In genomic region chr3:9901967-9902366, GRCh38 we compare ENCODE assay signal across 10 cellular contexts.
DNase-seq lines count a peak whose midpoint lies in the region; ATAC-seq and TF ChIP-seq lines count a peak whose summit lies in the region.
"Had no signal": no experiment of that assay in that cellular context is flagged by ENCODE, and none has a peak within 500 bp of the region (broad histone marks: within the 10 kb centered on the region; RNA-seq: fewer than 3 reads in every experiment).

No MANE protein-coding gene starts in this region.

- no peaks in the 10 kb centered on the region for H3K27me3 ChIP-seq in HL-60 (ENCODE audit: insufficient read depth, poor library complexity, severe bottlenecking)

- H3K9me3 Mint-ChIP-seq in central memory CD8-positive, alpha-beta T cell = no peaks in the 10 kb centered on the region

- TF ChIP-seq CTCF in HL-60 (IDR thresholded peaks at IDR 0.05; ENCODE audit: insufficient read depth, low read length) = no peak

- peak overlapping the region; percentile 47 for H3K27ac ChIP-seq in HL-60 (replicated peaks)

- peaks cover 27% of the 10 kb centered on the region for H3K4me1 Mint-ChIP-seq in central memory CD8-positive, alpha-beta T cell

- no peak overlapping the region for H3K4me3 ChIP-seq in HL-60 (replicated peaks; ENCODE audit: insufficient read depth, low read length)

- H3K27me3 Mint-ChIP-seq in central memory CD8-positive, alpha-beta T cell = no peaks in the 10 kb centered on the region
- H3K27me3 Mint-ChIP-seq: progenitor cell of endocrine pancreas had no signal

- peaks cover 2% of the 10 kb centered on the region for H3K36me3 Mint-ChIP-seq in central memory CD8-positive, alpha-beta T cell (ENCODE audit: insufficient read depth)

- DNase-seq in HL-60 (ENCODE audit: low read depth in 1 of 2, low spot score in 1 of 2) = peak; percentile 71 to 76
- peak; percentile 13 for DNase-seq in T-helper 9 cell
- no peak for DNase-seq in central memory CD8-positive, alpha-beta T cell (ENCODE audit: low spot score in 2 of 2)
- peak; percentile 55 for DNase-seq in stimulated activated CD8-positive, alpha-beta memory T cell treated with anti-CD3 and anti-CD28 coated beads, Interleukin-4, amount 100 ng/mL, for 48 hours
- no peak for DNase-seq in NOMO-1 (lab: John Stamatoyannopoulos, UW; ENCODE audit: unreplicated experiment in 2 of 2)
- DNase-seq in NCI-H510A (lab: John Stamatoyannopoulos, UW) = no peak
- DNase-seq: Karpas-422 had no signal

- peak overlapping the region; percentile 7 for H3K4me3 Mint-ChIP-seq in central memory CD8-positive, alpha-beta T cell

- no peak overlapping the region for H3K27ac Mint-ChIP-seq in central memory CD8-positive, alpha-beta T cell (ENCODE audit: low read depth)

- peak; percentile 36 for ATAC-seq in central memory CD8-positive, alpha-beta T cell (replicated peaks; ENCODE audit: extremely low read depth, poor library complexity, severe bottlenecking)
- ATAC-seq in HG02884 (IDR thresholded peaks at IDR 0.05; ENCODE audit: unreplicated experiment) = no peak
- ATAC-seq in HG03175 (IDR thresholded peaks at IDR 0.05; ENCODE audit: unreplicated experiment) = no peak

Comparison
In these comparisons a context has a peak if more than half of its experiments do, and no peak if none do; other contexts are left out.
1. DNase-seq: peak in HL-60 (2 of 2), T-helper 9 cell (single experiment) and stimulated activated CD8-positive, alpha-beta memory T cell treated with anti-CD3 and anti-CD28 coated beads, Interleukin-4, amount 100 ng/mL, for 48 hours (single experiment); none in central memory CD8-positive, alpha-beta T cell (0 of 2), NOMO-1 (0 of 2) and NCI-H510A (single experiment).